ENCODE assay signal across 1 cellular context in the genomic region with DNA sequence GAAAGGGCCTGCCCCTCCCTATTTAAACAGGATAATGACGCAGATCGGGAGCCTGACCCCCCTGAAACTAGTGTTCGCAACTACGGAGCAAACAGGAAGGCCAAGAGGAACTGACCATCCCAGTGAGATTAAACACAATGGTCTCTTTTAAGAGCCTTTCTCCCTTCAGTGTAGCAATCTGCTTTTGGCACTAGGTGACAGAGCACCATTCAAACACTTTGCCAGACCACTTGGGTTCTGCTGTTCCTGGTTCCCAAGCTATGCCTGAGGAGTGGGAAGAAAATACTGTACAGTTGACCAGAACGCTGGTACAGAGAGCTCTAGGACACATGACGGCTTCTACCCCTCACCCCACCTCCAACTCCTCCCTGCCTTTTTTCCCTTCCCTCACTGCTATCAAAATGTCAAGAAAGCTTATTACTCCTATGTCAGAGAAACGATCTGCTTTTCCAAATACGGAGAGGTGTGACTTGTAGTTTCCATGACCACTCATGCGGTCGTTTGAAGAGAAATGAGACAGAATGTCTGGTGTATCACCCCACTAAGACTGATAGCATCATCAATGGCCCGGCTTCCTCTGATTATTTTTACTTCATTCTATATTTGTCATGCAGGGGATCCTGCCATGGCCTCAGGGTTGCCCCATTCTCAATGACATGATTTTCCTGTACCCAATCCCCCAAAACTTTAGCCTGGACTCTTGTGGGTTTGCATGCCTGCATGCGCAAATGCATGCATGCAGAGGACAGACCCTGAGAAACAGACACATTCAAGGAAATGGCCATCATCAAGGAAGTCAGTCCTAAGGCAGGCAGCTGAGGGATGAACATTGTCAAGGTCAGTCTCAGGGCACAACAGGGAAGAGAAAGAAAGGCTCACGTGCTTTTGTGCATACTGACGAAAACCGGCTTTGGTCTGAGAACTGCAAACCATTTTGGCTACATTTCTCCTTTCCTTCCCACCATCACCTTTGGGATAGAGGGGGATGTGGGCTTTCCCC.
A peak's percentile ranks its signal among the peaks of the same experiment; 100 is the strongest.
TF ChIP-seq lines count a peak whose summit lies in the region.

No MANE protein-coding gene starts in this region.

TF ChIP-seq in HepG2, 621 proteins besides CTCF, POLR2A, EP300 and RAD21 (continued from another document and continues in another):
- TF ChIP-seq, protein P1, sequence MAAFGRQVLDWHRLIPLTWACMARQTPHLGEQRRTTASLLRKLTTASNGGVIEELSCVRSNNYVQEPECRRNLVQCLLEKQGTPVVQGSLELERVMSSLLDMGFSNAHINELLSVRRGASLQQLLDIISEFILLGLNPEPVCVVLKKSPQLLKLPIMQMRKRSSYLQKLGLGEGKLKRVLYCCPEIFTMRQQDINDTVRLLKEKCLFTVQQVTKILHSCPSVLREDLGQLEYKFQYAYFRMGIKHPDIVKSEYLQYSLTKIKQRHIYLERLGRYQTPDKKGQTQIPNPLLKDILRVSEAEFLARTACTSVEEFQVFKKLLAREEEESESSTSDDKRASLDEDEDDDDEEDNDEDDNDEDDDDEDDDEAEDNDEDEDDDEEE (CRISPR knock-in tag; IDR thresholded peaks at IDR 0.05), result peak; percentile 84
- TF ChIP-seq ZNF569 (CRISPR knock-in tag; IDR thresholded peaks at IDR 0.05; ENCODE audit: borderline replicate concordance), result no peak
- peak; percentile 88 for TF ChIP-seq HOXA3 (CRISPR knock-in tag; IDR thresholded peaks at IDR 0.05)
- TF ChIP-seq TEAD3 (CRISPR knock-in tag; optimal IDR thresholded peaks at IDR 0.05; ENCODE audit: borderline replicate concordance), result peak; percentile 81
- 0 out of 2 replicates have a peak, but pooled peaks have one; percentile 11 for TF ChIP-seq KLF9 (CRISPR knock-in tag; IDR thresholded peaks at IDR 0.05; ENCODE audit: low read depth)
- TF ChIP-seq, protein P2, sequence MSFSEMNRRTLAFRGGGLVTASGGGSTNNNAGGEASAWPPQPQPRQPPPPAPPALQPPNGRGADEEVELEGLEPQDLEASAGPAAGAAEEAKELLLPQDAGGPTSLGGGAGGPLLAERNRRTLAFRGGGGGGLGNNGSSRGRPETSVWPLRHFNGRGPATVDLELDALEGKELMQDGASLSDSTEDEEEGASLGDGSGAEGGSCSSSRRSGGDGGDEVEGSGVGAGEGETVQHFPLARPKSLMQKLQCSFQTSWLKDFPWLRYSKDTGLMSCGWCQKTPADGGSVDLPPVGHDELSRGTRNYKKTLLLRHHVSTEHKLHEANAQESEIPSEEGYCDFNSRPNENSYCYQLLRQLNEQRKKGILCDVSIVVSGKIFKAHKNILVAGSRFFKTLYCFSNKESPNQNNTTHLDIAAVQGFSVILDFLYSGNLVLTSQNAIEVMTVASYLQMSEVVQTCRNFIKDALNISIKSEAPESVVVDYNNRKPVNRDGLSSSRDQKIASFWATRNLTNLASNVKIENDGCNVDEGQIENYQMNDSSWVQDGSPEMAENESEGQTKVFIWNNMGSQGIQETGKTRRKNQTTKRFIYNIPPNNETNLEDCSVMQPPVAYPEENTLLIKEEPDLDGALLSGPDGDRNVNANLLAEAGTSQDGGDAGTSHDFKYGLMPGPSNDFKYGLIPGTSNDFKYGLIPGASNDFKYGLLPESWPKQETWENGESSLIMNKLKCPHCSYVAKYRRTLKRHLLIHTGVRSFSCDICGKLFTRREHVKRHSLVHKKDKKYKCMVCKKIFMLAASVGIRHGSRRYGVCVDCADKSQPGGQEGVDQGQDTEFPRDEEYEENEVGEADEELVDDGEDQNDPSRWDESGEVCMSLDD (CRISPR knock-in tag; IDR thresholded peaks at IDR 0.05; ENCODE audit: borderline replicate concordance), result no peak; the same call in 1 of the 2 replicates
- no peak; the same call in 1 of the 2 replicates for TF ChIP-seq ZNF564 (CRISPR knock-in tag; IDR thresholded peaks at IDR 0.05)
- TF ChIP-seq, protein P3, sequence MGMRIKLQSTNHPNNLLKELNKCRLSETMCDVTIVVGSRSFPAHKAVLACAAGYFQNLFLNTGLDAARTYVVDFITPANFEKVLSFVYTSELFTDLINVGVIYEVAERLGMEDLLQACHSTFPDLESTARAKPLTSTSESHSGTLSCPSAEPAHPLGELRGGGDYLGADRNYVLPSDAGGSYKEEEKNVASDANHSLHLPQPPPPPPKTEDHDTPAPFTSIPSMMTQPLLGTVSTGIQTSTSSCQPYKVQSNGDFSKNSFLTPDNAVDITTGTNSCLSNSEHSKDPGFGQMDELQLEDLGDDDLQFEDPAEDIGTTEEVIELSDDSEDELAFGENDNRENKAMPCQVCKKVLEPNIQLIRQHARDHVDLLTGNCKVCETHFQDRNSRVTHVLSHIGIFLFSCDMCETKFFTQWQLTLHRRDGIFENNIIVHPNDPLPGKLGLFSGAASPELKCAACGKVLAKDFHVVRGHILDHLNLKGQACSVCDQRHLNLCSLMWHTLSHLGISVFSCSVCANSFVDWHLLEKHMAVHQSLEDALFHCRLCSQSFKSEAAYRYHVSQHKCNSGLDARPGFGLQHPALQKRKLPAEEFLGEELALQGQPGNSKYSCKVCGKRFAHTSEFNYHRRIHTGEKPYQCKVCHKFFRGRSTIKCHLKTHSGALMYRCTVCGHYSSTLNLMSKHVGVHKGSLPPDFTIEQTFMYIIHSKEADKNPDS (CRISPR knock-in tag; IDR thresholded peaks at IDR 0.05), result 0 out of 2 replicates have a peak, but pooled peaks have one; percentile 59
- TF ChIP-seq MTF2 (CRISPR knock-in tag; IDR thresholded peaks at IDR 0.05; ENCODE audit: borderline replicate concordance), result no peak
- TF ChIP-seq ZNF678 (CRISPR knock-in tag; IDR thresholded peaks at IDR 0.05), result no peak
- TF ChIP-seq, protein P4, sequence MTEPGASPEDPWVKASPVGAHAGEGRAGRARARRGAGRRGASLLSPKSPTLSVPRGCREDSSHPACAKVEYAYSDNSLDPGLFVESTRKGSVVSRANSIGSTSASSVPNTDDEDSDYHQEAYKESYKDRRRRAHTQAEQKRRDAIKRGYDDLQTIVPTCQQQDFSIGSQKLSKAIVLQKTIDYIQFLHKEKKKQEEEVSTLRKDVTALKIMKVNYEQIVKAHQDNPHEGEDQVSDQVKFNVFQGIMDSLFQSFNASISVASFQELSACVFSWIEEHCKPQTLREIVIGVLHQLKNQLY (CRISPR knock-in tag; IDR thresholded peaks at IDR 0.05), result peak; percentile 52; the same call in 1 of the 2 replicates
- peak; percentile 74 for TF ChIP-seq TCF7 (IDR thresholded peaks at IDR 0.05; ENCODE audit: low read depth)
- peak; percentile 90; the same call in 1 of the 2 replicates for TF ChIP-seq SNAPC2 (CRISPR knock-in tag; IDR thresholded peaks at IDR 0.05)
- 0 out of 2 replicates have a peak, but pooled peaks have one; percentile 7 for TF ChIP-seq ZSCAN12 (CRISPR knock-in tag; IDR thresholded peaks at IDR 0.05)
- TF ChIP-seq, protein P5, sequence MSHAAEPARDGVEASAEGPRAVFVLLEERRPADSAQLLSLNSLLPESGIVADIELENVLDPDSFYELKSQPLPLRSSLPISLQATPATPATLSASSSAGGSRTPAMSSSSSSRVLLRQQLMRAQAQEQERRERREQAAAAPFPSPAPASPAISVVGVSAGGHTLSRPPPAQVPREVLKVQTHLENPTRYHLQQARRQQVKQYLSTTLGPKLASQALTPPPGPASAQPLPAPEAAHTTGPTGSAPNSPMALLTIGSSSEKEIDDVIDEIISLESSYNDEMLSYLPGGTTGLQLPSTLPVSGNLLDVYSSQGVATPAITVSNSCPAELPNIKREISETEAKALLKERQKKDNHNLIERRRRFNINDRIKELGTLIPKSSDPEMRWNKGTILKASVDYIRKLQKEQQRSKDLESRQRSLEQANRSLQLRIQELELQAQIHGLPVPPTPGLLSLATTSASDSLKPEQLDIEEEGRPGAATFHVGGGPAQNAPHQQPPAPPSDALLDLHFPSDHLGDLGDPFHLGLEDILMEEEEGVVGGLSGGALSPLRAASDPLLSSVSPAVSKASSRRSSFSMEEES (CRISPR knock-in tag; IDR thresholded peaks at IDR 0.05), result peak; percentile 39; the same call in 1 of the 2 replicates
- TF ChIP-seq, protein P6, sequence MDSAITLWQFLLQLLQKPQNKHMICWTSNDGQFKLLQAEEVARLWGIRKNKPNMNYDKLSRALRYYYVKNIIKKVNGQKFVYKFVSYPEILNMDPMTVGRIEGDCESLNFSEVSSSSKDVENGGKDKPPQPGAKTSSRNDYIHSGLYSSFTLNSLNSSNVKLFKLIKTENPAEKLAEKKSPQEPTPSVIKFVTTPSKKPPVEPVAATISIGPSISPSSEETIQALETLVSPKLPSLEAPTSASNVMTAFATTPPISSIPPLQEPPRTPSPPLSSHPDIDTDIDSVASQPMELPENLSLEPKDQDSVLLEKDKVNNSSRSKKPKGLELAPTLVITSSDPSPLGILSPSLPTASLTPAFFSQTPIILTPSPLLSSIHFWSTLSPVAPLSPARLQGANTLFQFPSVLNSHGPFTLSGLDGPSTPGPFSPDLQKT (CRISPR knock-in tag; IDR thresholded peaks at IDR 0.05; ENCODE audit: borderline replicate concordance), result no peak
- no peak; the same call in 1 of the 2 replicates for TF ChIP-seq KLF12 (CRISPR knock-in tag; IDR thresholded peaks at IDR 0.05; ENCODE audit: borderline replicate concordance)
- TF ChIP-seq KLF13 (CRISPR knock-in tag; IDR thresholded peaks at IDR 0.05), result no peak
- TF ChIP-seq TBP (CRISPR knock-in tag; IDR thresholded peaks at IDR 0.05), result no peak
- no peak for TF ChIP-seq TSC22D2 (CRISPR knock-in tag; IDR thresholded peaks at IDR 0.05; ENCODE audit: borderline replicate concordance)
- TF ChIP-seq, protein P7, sequence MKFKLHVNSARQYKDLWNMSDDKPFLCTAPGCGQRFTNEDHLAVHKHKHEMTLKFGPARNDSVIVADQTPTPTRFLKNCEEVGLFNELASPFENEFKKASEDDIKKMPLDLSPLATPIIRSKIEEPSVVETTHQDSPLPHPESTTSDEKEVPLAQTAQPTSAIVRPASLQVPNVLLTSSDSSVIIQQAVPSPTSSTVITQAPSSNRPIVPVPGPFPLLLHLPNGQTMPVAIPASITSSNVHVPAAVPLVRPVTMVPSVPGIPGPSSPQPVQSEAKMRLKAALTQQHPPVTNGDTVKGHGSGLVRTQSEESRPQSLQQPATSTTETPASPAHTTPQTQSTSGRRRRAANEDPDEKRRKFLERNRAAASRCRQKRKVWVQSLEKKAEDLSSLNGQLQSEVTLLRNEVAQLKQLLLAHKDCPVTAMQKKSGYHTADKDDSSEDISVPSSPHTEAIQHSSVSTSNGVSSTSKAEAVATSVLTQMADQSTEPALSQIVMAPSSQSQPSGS (CRISPR knock-in tag; IDR thresholded peaks at IDR 0.05), result peak; percentile 81
- TF ChIP-seq SMAD3 (CRISPR knock-in tag; IDR thresholded peaks at IDR 0.05), result peak; percentile 80
- 0 out of 2 replicates have a peak, but pooled peaks have one; percentile 41 for TF ChIP-seq ZNF441 (CRISPR knock-in tag; IDR thresholded peaks at IDR 0.05; ENCODE audit: borderline replicate concordance)
- no peak for TF ChIP-seq RARG (CRISPR knock-in tag; IDR thresholded peaks at IDR 0.05; ENCODE audit: low read depth)
- TF ChIP-seq ATF7-NPFF (CRISPR knock-in tag; IDR thresholded peaks at IDR 0.05; ENCODE audit: low read depth), result 0 out of 2 replicates have a peak, but pooled peaks have one; percentile 36
- no peak for TF ChIP-seq ZNF737 (CRISPR knock-in tag; IDR thresholded peaks at IDR 0.05; ENCODE audit: borderline replicate concordance)
- TF ChIP-seq ZNF382 (CRISPR knock-in tag; IDR thresholded peaks at IDR 0.05; ENCODE audit: borderline replicate concordance), result no peak
- peak; percentile 88; the same call in 1 of the 2 replicates for TF ChIP-seq ZNF331 (CRISPR knock-in tag; IDR thresholded peaks at IDR 0.05)
- peak; percentile 76 for TF ChIP-seq MED13 (CRISPR knock-in tag; IDR thresholded peaks at IDR 0.05)
- no peak for TF ChIP-seq ZNF24 (IDR thresholded peaks at IDR 0.05)
- TF ChIP-seq ZNF629 (CRISPR knock-in tag; conservative IDR thresholded peaks at IDR 0.05), result 0 out of 2 replicates have a peak, but pooled peaks have one; percentile 11
- TF ChIP-seq PHF8 (CRISPR knock-in tag; IDR thresholded peaks at IDR 0.05), result 0 out of 2 replicates have a peak, but pooled peaks have one; percentile 11
- no peak for TF ChIP-seq ZNF235 (CRISPR knock-in tag; IDR thresholded peaks at IDR 0.05; ENCODE audit: borderline replicate concordance)
- TF ChIP-seq HNRNPUL1 (IDR thresholded peaks at IDR 0.05; ENCODE audit: low read depth, low read length), result no peak
- TF ChIP-seq SOX13 (IDR thresholded peaks at IDR 0.05), result peak; percentile 85
- peak in 1 of 2 experiments; percentile 94; a peak in 2 of 4 replicates for TF ChIP-seq SOX13 (CRISPR knock-in tag; conservative IDR thresholded peaks at IDR 0.05 in 1 of 2, IDR thresholded peaks at IDR 0.05 in 1 of 2)
- no peak for TF ChIP-seq CENPT (CRISPR knock-in tag; IDR thresholded peaks at IDR 0.05; ENCODE audit: low read depth)
- TF ChIP-seq PRMT3 (CRISPR knock-in tag; IDR thresholded peaks at IDR 0.05; ENCODE audit: borderline replicate concordance, low read depth), result no peak; the same call in 1 of the 2 replicates
- TF ChIP-seq, protein P8, sequence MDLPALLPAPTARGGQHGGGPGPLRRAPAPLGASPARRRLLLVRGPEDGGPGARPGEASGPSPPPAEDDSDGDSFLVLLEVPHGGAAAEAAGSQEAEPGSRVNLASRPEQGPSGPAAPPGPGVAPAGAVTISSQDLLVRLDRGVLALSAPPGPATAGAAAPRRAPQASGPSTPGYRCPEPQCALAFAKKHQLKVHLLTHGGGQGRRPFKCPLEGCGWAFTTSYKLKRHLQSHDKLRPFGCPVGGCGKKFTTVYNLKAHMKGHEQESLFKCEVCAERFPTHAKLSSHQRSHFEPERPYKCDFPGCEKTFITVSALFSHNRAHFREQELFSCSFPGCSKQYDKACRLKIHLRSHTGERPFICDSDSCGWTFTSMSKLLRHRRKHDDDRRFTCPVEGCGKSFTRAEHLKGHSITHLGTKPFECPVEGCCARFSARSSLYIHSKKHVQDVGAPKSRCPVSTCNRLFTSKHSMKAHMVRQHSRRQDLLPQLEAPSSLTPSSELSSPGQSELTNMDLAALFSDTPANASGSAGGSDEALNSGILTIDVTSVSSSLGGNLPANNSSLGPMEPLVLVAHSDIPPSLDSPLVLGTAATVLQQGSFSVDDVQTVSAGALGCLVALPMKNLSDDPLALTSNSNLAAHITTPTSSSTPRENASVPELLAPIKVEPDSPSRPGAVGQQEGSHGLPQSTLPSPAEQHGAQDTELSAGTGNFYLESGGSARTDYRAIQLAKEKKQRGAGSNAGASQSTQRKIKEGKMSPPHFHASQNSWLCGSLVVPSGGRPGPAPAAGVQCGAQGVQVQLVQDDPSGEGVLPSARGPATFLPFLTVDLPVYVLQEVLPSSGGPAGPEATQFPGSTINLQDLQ (CRISPR knock-in tag; IDR thresholded peaks at IDR 0.05), result no peak
- TF ChIP-seq, protein P9, sequence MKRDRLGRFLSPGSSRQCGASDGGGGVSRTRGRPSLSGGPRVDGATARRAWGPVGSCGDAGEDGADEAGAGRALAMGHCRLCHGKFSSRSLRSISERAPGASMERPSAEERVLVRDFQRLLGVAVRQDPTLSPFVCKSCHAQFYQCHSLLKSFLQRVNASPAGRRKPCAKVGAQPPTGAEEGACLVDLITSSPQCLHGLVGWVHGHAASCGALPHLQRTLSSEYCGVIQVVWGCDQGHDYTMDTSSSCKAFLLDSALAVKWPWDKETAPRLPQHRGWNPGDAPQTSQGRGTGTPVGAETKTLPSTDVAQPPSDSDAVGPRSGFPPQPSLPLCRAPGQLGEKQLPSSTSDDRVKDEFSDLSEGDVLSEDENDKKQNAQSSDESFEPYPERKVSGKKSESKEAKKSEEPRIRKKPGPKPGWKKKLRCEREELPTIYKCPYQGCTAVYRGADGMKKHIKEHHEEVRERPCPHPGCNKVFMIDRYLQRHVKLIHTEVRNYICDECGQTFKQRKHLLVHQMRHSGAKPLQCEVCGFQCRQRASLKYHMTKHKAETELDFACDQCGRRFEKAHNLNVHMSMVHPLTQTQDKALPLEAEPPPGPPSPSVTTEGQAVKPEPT (CRISPR knock-in tag; IDR thresholded peaks at IDR 0.05; ENCODE audit: low read depth), result peak; percentile 69; the same call in 1 of the 2 replicates
- TF ChIP-seq GFI1 (CRISPR knock-in tag; IDR thresholded peaks at IDR 0.05; ENCODE audit: borderline replicate concordance), result peak; percentile 75
- TF ChIP-seq REL (CRISPR knock-in tag; conservative IDR thresholded peaks at IDR 0.05), result no peak
- no peak; the same call in 1 of the 2 replicates for TF ChIP-seq ESRRA (CRISPR knock-in tag; IDR thresholded peaks at IDR 0.05; ENCODE audit: low read depth)
- TF ChIP-seq SPEN (CRISPR knock-in tag; IDR thresholded peaks at IDR 0.05; ENCODE audit: low read depth), result peak; percentile 64; the same call in 1 of the 2 replicates
